Comparison of ENCODE assay signal across 17 cellular contexts in genomic region chr10:17005621-17006566, GRCh38.
DNase-seq lines count a peak whose midpoint lies in the region; ATAC-seq, FAIRE-seq and TF ChIP-seq lines count a peak whose summit lies in the region.
"Had no signal": no experiment of that assay in that cellular context is flagged by ENCODE, and none has a peak within 500 bp of the region (broad histone marks: within the 10 kb centered on the region; RNA-seq: fewer than 3 reads in every experiment).

No MANE protein-coding gene starts in this region.

- H2AK5ac ChIP-seq in IMR-90 (ENCODE audit: low read depth, low read length), result peak overlapping the region; percentile 58

- no peak for ATAC-seq in IMR-90 (ENCODE audit: low read depth)
- ATAC-seq: activated T-cell treated with anti-CD3 and anti-CD28 coated beads, Interleukin-2, amount 50 U/mL, for 72 hours had no signal

- H3K23ac ChIP-seq in IMR-90 (ENCODE audit: low read depth, low read length), result no peak overlapping the region

- TF ChIP-seq CTCF in IMR-90 (conservative IDR thresholded peaks at IDR 0.05; ENCODE audit: low read depth, low read length) (no peak), astrocyte (IDR thresholded peaks at IDR 0.05; ENCODE audit: insufficient read depth, low read depth, low read length) (no peak), keratinocyte (optimal IDR thresholded peaks at IDR 0.05 in 1 of 3, IDR thresholded peaks at IDR 0.05 in 1 of 3, conservative IDR thresholded peaks at IDR 0.05 in 1 of 3; ENCODE audit: extremely low read depth in 1 of 3, insufficient read depth in 2 of 3, low read length in 3 of 3) (no peak), stomach (IDR thresholded peaks at IDR 0.05) (no peak)

- H3K27me3 Mint-ChIP-seq in astrocyte (ENCODE audit: low read depth, unreplicated experiment), result no peaks in the 10 kb centered on the region

- H3K4me3 ChIP-seq in IMR-90 (ENCODE audit: insufficient read depth, low read depth, low read length) (no peak overlapping the region), astrocyte (ENCODE audit: insufficient read depth, low read depth, low read length) (no peak overlapping the region), keratinocyte (ENCODE audit: control insufficient read depth in 2 of 3, extremely low read depth in 1 of 3, insufficient read depth in 2 of 3, low read depth in 1 of 3, low read length in 3 of 3) (no peak overlapping the region), stomach (no peak overlapping the region)
- H3K4me3 ChIP-seq: lung had no signal

- no peak overlapping the region; the same call in 1 of the 2 replicates for H4K91ac ChIP-seq in IMR-90 (ENCODE audit: insufficient read depth, low read depth, low read length)

- H3K4me1 ChIP-seq in IMR-90 (ENCODE audit: control insufficient read depth, insufficient read depth, low read length), result peaks cover 30% of the 10 kb centered on the region
- peaks cover 72% of the 10 kb centered on the region for H3K4me1 ChIP-seq in astrocyte (ENCODE audit: insufficient read depth, low read length)
- H3K4me1 ChIP-seq in keratinocyte (ENCODE audit: control insufficient read depth, extremely low read depth, insufficient read depth, low read length), result peaks cover 4% of the 10 kb centered on the region
- peaks cover 0 to 42% (median 7%) of the 10 kb centered on the region in 4 donors for H3K4me1 ChIP-seq in stomach

- H3K9me1 ChIP-seq in IMR-90 (ENCODE audit: insufficient read depth, low read length) (peaks cover 23% of the 10 kb centered on the region), keratinocyte (ENCODE audit: control insufficient read depth, extremely low read depth, insufficient read depth, low read length) (no peaks in the 10 kb centered on the region)

- H3K56ac ChIP-seq in IMR-90 (ENCODE audit: extremely low read depth, insufficient read depth, low read length), result no peak overlapping the region

- H3K79me2 ChIP-seq in astrocyte (ENCODE audit: insufficient read depth, low read length) (no peaks in the 10 kb centered on the region), keratinocyte (ENCODE audit: control insufficient read depth, insufficient read depth, low read length) (no peaks in the 10 kb centered on the region)

- H2AFZ ChIP-seq in IMR-90 (replicated peaks; ENCODE audit: low read length, poor library complexity) (no peak overlapping the region), astrocyte (ENCODE audit: low read depth, low read length) (no peak overlapping the region), keratinocyte (ENCODE audit: control insufficient read depth, low read length) (no peak overlapping the region)

- in situ Hi-C loops in IMR-90 (cut with MboI; ENCODE audit: low sequenced_read_pairs) (no loop called here), ACHN (cut with HindIII; ENCODE audit: low pct_ligation_motif_present, low pct_unique_long_range_greater_than_20kb, low sequenced_read_pairs) (no loop called here)

- peak overlapping the region; percentile 36; the same call in 1 of the 3 replicates for H2BK15ac ChIP-seq in IMR-90 (ENCODE audit: low read depth, low read length)

- no peak for TF ChIP-seq RAD21 in IMR-90 (IDR thresholded peaks at IDR 0.05; ENCODE audit: low read length)

- WGBS in IMR-90 (ENCODE audit: extremely low coverage in 2 of 2, insufficient read length in 1 of 2), 2 experiments, result no CpG with 5 or more reads among the region's 8 CpGs
- 72 to 81% (median 75%) methylated on average over 8 of the region's 8 CpGs for WGBS in stomach, 5 donors

- H4K8ac ChIP-seq in IMR-90 (ENCODE audit: low read depth in 2 of 2, low read length in 2 of 2), result peak overlapping the region in 1 of 2 experiments; percentile 29; a peak in 1 of 4 replicates

- H3K9ac ChIP-seq in IMR-90 (ENCODE audit: low read depth, low read length) (no peak overlapping the region), astrocyte (ENCODE audit: low read length) (peak overlapping the region; percentile 68), keratinocyte (ENCODE audit: control insufficient read depth, extremely low read depth, insufficient read depth, low read length) (no peak overlapping the region)

- peak overlapping the region; percentile 100 for H3K27ac Mint-ChIP-seq in astrocyte (ENCODE audit: unreplicated experiment)
- H3K27ac Mint-ChIP-seq: activated T-cell treated with anti-CD3 and anti-CD28 coated beads, Interleukin-2, amount 50 U/mL, for 72 hours had no signal

- POLR2A ChIA-PET in IMR-90 (lab: Charles Lee; ENCODE audit: unreplicated experiment), result no interaction called here

- peak overlapping the region; percentile 16; the same call in 1 of the 2 replicates for H2BK20ac ChIP-seq in IMR-90 (ENCODE audit: low read depth, low read length)

- TF ChIP-seq POLR2A in IMR-90 (IDR thresholded peaks at IDR 0.05; ENCODE audit: low read depth, low read length) (no peak), stomach (IDR thresholded peaks at IDR 0.05) (no peak)

- H4K20me1 ChIP-seq in IMR-90 (ENCODE audit: insufficient read depth, low read length), result no peaks in the 10 kb centered on the region
- H4K20me1 ChIP-seq in astrocyte (ENCODE audit: insufficient read depth, low read length), result no peaks in the 10 kb centered on the region
- no peaks in the 10 kb centered on the region for H4K20me1 ChIP-seq in keratinocyte (ENCODE audit: control insufficient read depth, extremely low read depth, insufficient read depth, low read length)

- no peak overlapping the region for H4K5ac ChIP-seq in IMR-90 (ENCODE audit: low read depth, low read length)

- H3K36me3 Mint-ChIP-seq in astrocyte (ENCODE audit: low read depth, unreplicated experiment), result peaks cover 5% of the 10 kb centered on the region

- no peak overlapping the region for H2AK9ac ChIP-seq in IMR-90 (replicated peaks; ENCODE audit: low read depth, low read length, poor library complexity)

- DNase-seq in IMR-90 (no peak), astrocyte (ENCODE audit: low read depth) (no peak), keratinocyte (ENCODE audit: low read depth, low spot score) (peak; percentile 59), stomach (no peak), ACHN (no peak), glomerular visceral epithelial cell (ENCODE audit: extremely low spot score) (no peak), SKM-1 treated with dmso at 0.1 percent for 144 hours (lab: John Stamatoyannopoulos, UW; ENCODE audit: unreplicated experiment) (no peak), NCI-H1694 (lab: John Stamatoyannopoulos, UW) (no peak)
- DNase-seq: activated CD4-positive, alpha-beta T cell treated with anti-CD3 and anti-CD28 coated beads for 4 hours; activated T-cell treated with anti-CD3 and anti-CD28 coated beads, Interleukin-2, amount 50 U/mL, for 72 hours; GOT3; NCI-H2029 treated with DMSO at 0.1 percent for 48 hours; posterior cingulate gyrus; stimulated activated naive CD4-positive, alpha-beta T cell treated with Interleukin-2 at 50 U/mL for 16 hours; T-helper 1 cell had no signal

- H2BK5ac ChIP-seq in IMR-90 (ENCODE audit: low read depth, low read length, poor library complexity, severe bottlenecking), result no peak overlapping the region

- H3K27ac ChIP-seq in IMR-90 (ENCODE audit: insufficient read depth, low read length), result no peak overlapping the region; the same call in 1 of the 2 replicates
- H3K27ac ChIP-seq in astrocyte (ENCODE audit: low read depth, low read length), result peak overlapping the region; percentile 78
- H3K27ac ChIP-seq in keratinocyte (ENCODE audit: control insufficient read depth, insufficient read depth, low read length), result no peak overlapping the region
- peak overlapping the region in 3 of 5 donors; percentile 58 to 72 (median 66) for H3K27ac ChIP-seq in stomach

- no TSS peak for BruUV-seq in IMR-90 (replicated peaks; lab: Mats Ljungman, UMichigan)

- peaks cover 75% of the 10 kb centered on the region for H3K4me1 Mint-ChIP-seq in astrocyte (ENCODE audit: low read depth, unreplicated experiment)

- dilution Hi-C loops in IMR-90 (cut with HindIII; ENCODE audit: low sequenced_read_pairs, unreplicated experiment), result no loop called here
- dilution Hi-C loops in keratinocyte (cut with MboI; ENCODE audit: extremely low pct_ligation_motif_present, low sequenced_read_pairs), result no loop called here

- CTCF ChIA-PET in IMR-90 (lab: Yijun Ruan, JAX), result interaction anchor here (0.9 kb wide), 1 partner anchor 14 kb away, joined by 3 read pairs; no protein-coding TSS in a partner anchor

- H3K9me3 Mint-ChIP-seq in astrocyte (ENCODE audit: unreplicated experiment), result peaks cover 10% of the 10 kb centered on the region

- peak overlapping the region; percentile 77; the same call in 1 of the 2 replicates for H3K4ac ChIP-seq in IMR-90 (ENCODE audit: low read depth, low read length)

- H3K36me3 ChIP-seq in IMR-90 (ENCODE audit: control insufficient read depth, insufficient read depth, low read length) (no peaks in the 10 kb centered on the region), astrocyte (ENCODE audit: insufficient read depth, low read length) (no peaks in the 10 kb centered on the region), keratinocyte (ENCODE audit: control insufficient read depth in 2 of 2, extremely low read depth in 1 of 2, insufficient read depth in 2 of 2, low read length in 2 of 2) (no peaks in the 10 kb centered on the region), stomach (no peaks in the 10 kb centered on the region)

- H3K79me1 ChIP-seq in IMR-90 (ENCODE audit: low read depth in 1 of 2, low read length in 2 of 2), result peaks cover 0 to 11% of the 10 kb centered on the region in 2 experiments; a peak in 1 of 4 replicates

- peak overlapping the region; percentile 3 for H3K4me3 Mint-ChIP-seq in astrocyte (ENCODE audit: unreplicated experiment)
- H3K4me3 Mint-ChIP-seq: activated T-cell treated with anti-CD3 and anti-CD28 coated beads, Interleukin-2, amount 50 U/mL, for 72 hours had no signal

- H3K4me2 ChIP-seq in IMR-90 (ENCODE audit: low read depth, low read length) (no peak overlapping the region), astrocyte (ENCODE audit: low read length) (peak overlapping the region; percentile 38), keratinocyte (ENCODE audit: control insufficient read depth, extremely low read depth, insufficient read depth, low read depth, low read length) (no peak overlapping the region)

- intact Hi-C loops in IMR-90 (cut with micrococcal nuclease) (loop anchor here (5.0 kb wide), 1 partner anchor 154 kb away; no protein-coding TSS in a partner anchor), stomach (cut with DNase I; ENCODE audit: low total_unique reads) (no loop called here)

- no peak overlapping the region; the same call in 1 of the 2 replicates for H3K18ac ChIP-seq in IMR-90 (ENCODE audit: low read depth, low read length)

- H2BK120ac ChIP-seq in IMR-90 (ENCODE audit: low read depth, low read length), result peak overlapping the region; percentile 78

- no peak for TF ChIP-seq EP300 in stomach (IDR thresholded peaks at IDR 0.05)

- FAIRE-seq in astrocyte (lab: Jason Lieb, UNC), result no peak
- FAIRE-seq in keratinocyte (lab: Jason Lieb, UNC), result no peak
- FAIRE-seq: G401.6 had no signal

- H3K9me3 ChIP-seq in IMR-90 (ENCODE audit: control insufficient read depth, insufficient read depth, low read length) (no peaks in the 10 kb centered on the region), astrocyte (ENCODE audit: insufficient read depth, low read depth, low read length) (no peaks in the 10 kb centered on the region), keratinocyte (ENCODE audit: control insufficient read depth, low read depth, low read length) (no peaks in the 10 kb centered on the region), stomach (no peaks in the 10 kb centered on the region)

- no peak overlapping the region for H3K14ac ChIP-seq in IMR-90 (replicated peaks; ENCODE audit: low read depth, low read length)

- H3K27me3 ChIP-seq in IMR-90 (ENCODE audit: control insufficient read depth, insufficient read depth, low read length) (no peaks in the 10 kb centered on the region), astrocyte (ENCODE audit: insufficient read depth, low read length) (no peaks in the 10 kb centered on the region), keratinocyte (ENCODE audit: control insufficient read depth, extremely low read depth, insufficient read depth, low read length) (no peaks in the 10 kb centered on the region), stomach (no peaks in the 10 kb centered on the region)

Comparison
In these comparisons a context has a peak if more than half of its experiments do, and no peak if none do; other contexts are left out.
1. H3K27ac ChIP-seq: peak in astrocyte (single experiment) and stomach (3 of 5); none in IMR-90 (single experiment) and keratinocyte (single experiment).